ENCODE assay signal across 24 cellular contexts in genomic region chr1:202151045-202151444, GRCh38. TPM values are rescaled to one million over a fixed set of nuclear protein-coding genes. Genes with fewer than 3 reads are reported as not detected.
DNase-seq lines count a peak whose midpoint lies in the region; ATAC-seq and TF ChIP-seq lines count a peak whose summit lies in the region.
"Had no signal": no experiment of that assay in that cellular context is flagged by ENCODE, and none has a peak within 500 bp of the region (broad histone marks: within the 10 kb centered on the region; RNA-seq: fewer than 3 reads in every experiment).

No MANE protein-coding gene starts in this region.

- H3K4me3 Mint-ChIP-seq in activated T-cell treated with anti-CD3 and anti-CD28 coated beads, Interleukin-2, amount 50 U/mL, for 72 hours = no peak overlapping the region
- H3K4me3 Mint-ChIP-seq in activated CD8-positive, alpha-beta T cell treated with anti-CD3 and anti-CD28 coated beads, Interleukin-2, amount 10 ng/mL, durations not matched to agents 7 days and 5 days = no peak overlapping the region
- H3K4me3 Mint-ChIP-seq in natural killer cell = no peak overlapping the region
- H3K4me3 Mint-ChIP-seq: WTC11 had no signal

- H3K27ac Mint-ChIP-seq in activated T-cell treated with anti-CD3 and anti-CD28 coated beads, Interleukin-2, amount 50 U/mL, for 72 hours = peak overlapping the region; percentile 9
- peak overlapping the region; percentile 67 for H3K27ac Mint-ChIP-seq in activated CD8-positive, alpha-beta T cell treated with anti-CD3 and anti-CD28 coated beads, Interleukin-2, amount 10 ng/mL, durations not matched to agents 7 days and 5 days
- H3K27ac Mint-ChIP-seq in natural killer cell = peak overlapping the region; percentile 66 to 70
- H3K27ac Mint-ChIP-seq: WTC11 had no signal

- H3K27me3 ChIP-seq in BE2C = no peaks in the 10 kb centered on the region
- H3K27me3 ChIP-seq: BLaER1 treated with 17β-estradiol and CSF1 and Interleukin-3, amounts not matched to agents 10 nM and 100 nM; breast epithelium; upper lobe of right lung had no signal

- no peaks in the 10 kb centered on the region for H3K9me3 Mint-ChIP-seq in activated T-cell treated with anti-CD3 and anti-CD28 coated beads, Interleukin-2, amount 50 U/mL, for 72 hours
- H3K9me3 Mint-ChIP-seq in activated CD8-positive, alpha-beta T cell treated with anti-CD3 and anti-CD28 coated beads, Interleukin-2, amount 10 ng/mL, durations not matched to agents 7 days and 5 days (ENCODE audit: insufficient read depth) = no peaks in the 10 kb centered on the region
- H3K9me3 Mint-ChIP-seq in natural killer cell = no peaks in the 10 kb centered on the region
- H3K9me3 Mint-ChIP-seq: WTC11 had no signal

- peaks cover 9% of the 10 kb centered on the region for H3K4me1 ChIP-seq in BE2C
- H3K4me1 ChIP-seq: breast epithelium had no signal

- no peaks in the 10 kb centered on the region for H3K9me3 ChIP-seq in BE2C
- H3K9me3 ChIP-seq: BLaER1 treated with 17β-estradiol and CSF1 and Interleukin-3, amounts not matched to agents 10 nM and 100 nM; breast epithelium; lower lobe of right lung; mucosa of descending colon; upper lobe of right lung had no signal

- H3K27me3 Mint-ChIP-seq in activated T-cell treated with anti-CD3 and anti-CD28 coated beads, Interleukin-2, amount 50 U/mL, for 72 hours (ENCODE audit: low read depth) = no peaks in the 10 kb centered on the region
- H3K27me3 Mint-ChIP-seq in activated CD8-positive, alpha-beta T cell treated with anti-CD3 and anti-CD28 coated beads, Interleukin-2, amount 10 ng/mL, durations not matched to agents 7 days and 5 days (ENCODE audit: low read depth) = no peaks in the 10 kb centered on the region
- H3K27me3 Mint-ChIP-seq in natural killer cell (ENCODE audit: low read depth in 2 of 2) = no peaks in the 10 kb centered on the region

- CTCF ChIA-PET in activated CD8-positive, alpha-beta T cell treated with anti-CD3 and anti-CD28 coated beads, Interleukin-2, amount 10 ng/mL, durations not matched to agents 7 days and 5 days (lab: Charles Lee) = interaction anchor here (1.3 to 1.6 kb wide), 2 partner anchors 16 to 41 kb away, joined by 3 to 4 read pairs; no protein-coding TSS in a partner anchor

- no peak for DNase-seq in activated T-cell treated with anti-CD3 and anti-CD28 coated beads, Interleukin-2, amount 50 U/mL, for 72 hours
- no peak for DNase-seq in activated T-cell treated with anti-CD3 and anti-CD28 coated beads, Interleukin-2, amount 50 U/mL, for 48 hours
- no peak for DNase-seq in activated CD8-positive, alpha-beta T cell treated with anti-CD3 and anti-CD28 coated beads, Interleukin-2, amount 10 ng/mL, durations not matched to agents 7 days and 5 days
- DNase-seq in natural killer cell (no peak), BE2C (no peak)
- no peak for DNase-seq in stimulated activated CD4-positive, alpha-beta T cell treated with anti-CD3 and anti-CD28 coated beads, Interleukin-12 subunit alpha, Interleukin-12 subunit beta, amount 100 ng/mL, for 4 hours
- DNase-seq: activated CD4-positive, alpha-beta T cell treated with anti-CD3 and anti-CD28 coated beads, Interleukin-2, amount 50 U/mL, for 48 hours; amniotic stem cell; cortex of kidney; Karpas-422; lower lobe of right lung; mucosa of descending colon; NCI-H187; NCI-H526 treated with DMSO at 0.1 percent for 48 hours; substantia nigra; T1000; upper lobe of right lung had no signal

- H3K36me3 ChIP-seq in BE2C = no peaks in the 10 kb centered on the region
- H3K36me3 ChIP-seq: breast epithelium, lower lobe of right lung, upper lobe of right lung had no signal

- no peak overlapping the region for H3K4me3 ChIP-seq in BE2C (ENCODE audit: low read depth, low read length)
- H3K4me3 ChIP-seq: BLaER1 treated with 17β-estradiol and CSF1 and Interleukin-3, amounts not matched to agents 10 nM and 100 nM; breast epithelium; lower lobe of right lung; mucosa of descending colon; upper lobe of right lung had no signal

- intact Hi-C loops in natural killer cell (cut with micrococcal nuclease) = no loop called here

- no peak for ATAC-seq in activated T-cell treated with anti-CD3 and anti-CD28 coated beads, Interleukin-2, amount 50 U/mL, for 72 hours (replicated peaks in 1 of 2)
- ATAC-seq in activated CD8-positive, alpha-beta T cell treated with anti-CD3 and anti-CD28 coated beads, Interleukin-2, amount 10 ng/mL, durations not matched to agents 7 days and 5 days = no peak
- ATAC-seq in natural killer cell = no peak
- ATAC-seq: lower lobe of right lung, mucosa of descending colon, upper lobe of right lung, WTC11 had no signal

- H3K36me3 Mint-ChIP-seq in activated T-cell treated with anti-CD3 and anti-CD28 coated beads, Interleukin-2, amount 50 U/mL, for 72 hours (ENCODE audit: insufficient read depth in 2 of 2) = peaks cover 19 to 47% of the 10 kb centered on the region in 2 donors
- peaks cover 70% of the 10 kb centered on the region for H3K36me3 Mint-ChIP-seq in activated CD8-positive, alpha-beta T cell treated with anti-CD3 and anti-CD28 coated beads, Interleukin-2, amount 10 ng/mL, durations not matched to agents 7 days and 5 days (ENCODE audit: low read depth)
- H3K36me3 Mint-ChIP-seq in natural killer cell = peaks cover 18% of the 10 kb centered on the region
- H3K36me3 Mint-ChIP-seq: WTC11 had no signal

- H3K4me1 Mint-ChIP-seq in activated T-cell treated with anti-CD3 and anti-CD28 coated beads, Interleukin-2, amount 50 U/mL, for 72 hours (ENCODE audit: low read depth) = peaks cover 38% of the 10 kb centered on the region
- H3K4me1 Mint-ChIP-seq in activated CD8-positive, alpha-beta T cell treated with anti-CD3 and anti-CD28 coated beads, Interleukin-2, amount 10 ng/mL, durations not matched to agents 7 days and 5 days (ENCODE audit: low read depth) = peaks cover 31% of the 10 kb centered on the region
- peaks cover 25 to 31% of the 10 kb centered on the region in 2 donors for H3K4me1 Mint-ChIP-seq in natural killer cell

- TF ChIP-seq CTCF in natural killer cell (IDR thresholded peaks at IDR 0.05) (no peak), BE2C (IDR thresholded peaks at IDR 0.05; ENCODE audit: low read depth, low read length) (no peak)

- POLR2A ChIA-PET in activated CD8-positive, alpha-beta T cell treated with anti-CD3 and anti-CD28 coated beads, Interleukin-2, amount 10 ng/mL, durations not matched to agents 7 days and 5 days (lab: Charles Lee) = interaction anchor here (0.6 kb wide), 1 partner anchor 37 kb away, joined by 4 read pairs; no protein-coding TSS in a partner anchor

RNA-seq across cellular contexts. Expression of gene ARL8A, which starts 6.5 kb away (rescaled TPM):
- 10 to 100 TPM; 58.1 to 77.1 TPM for total RNA-seq in activated T-cell treated with anti-CD3 and anti-CD28 coated beads, Interleukin-2, amount 50 U/mL, for 72 hours
- 10 to 100 TPM; 39.7 to 42.0 TPM for total RNA-seq in activated CD8-positive, alpha-beta T cell treated with anti-CD3 and anti-CD28 coated beads, Interleukin-2, amount 10 ng/mL, durations not matched to agents 7 days and 5 days
- 100 to 1,000 TPM; 109 to 120 (median 109) TPM for total RNA-seq in natural killer cell
- 71.3 TPM for polyA plus RNA-seq in BE2C (2012; ENCODE audit: insufficient read depth, insufficient read length, low read depth)

RNA-seq across cellular contexts. Expression of gene PTPN7, which starts 9.4 kb away (rescaled TPM):
- total RNA-seq in activated T-cell treated with anti-CD3 and anti-CD28 coated beads, Interleukin-2, amount 50 U/mL, for 72 hours = 100 to 1,000 TPM; 196 to 201 TPM
- 100 to 1,000 TPM; 242 to 255 TPM for total RNA-seq in activated CD8-positive, alpha-beta T cell treated with anti-CD3 and anti-CD28 coated beads, Interleukin-2, amount 10 ng/mL, durations not matched to agents 7 days and 5 days
- total RNA-seq in natural killer cell = 100 to 1,000 TPM; 144 to 241 (median 196) TPM
- 0.37 TPM for polyA plus RNA-seq in BE2C (2012; ENCODE audit: insufficient read depth, insufficient read length, low read depth)
- total RNA-seq: fibroblast of lung, progenitor cell of endocrine pancreas, RPMI7951 had no signal
- polyA plus RNA-seq: fibroblast of lung had no signal

RNA-seq across cellular contexts. Expression of gene GPR37L1, which starts 28.3 kb away (rescaled TPM):
- not detected for total RNA-seq in activated T-cell treated with anti-CD3 and anti-CD28 coated beads, Interleukin-2, amount 50 U/mL, for 72 hours
- total RNA-seq in activated CD8-positive, alpha-beta T cell treated with anti-CD3 and anti-CD28 coated beads, Interleukin-2, amount 10 ng/mL, durations not matched to agents 7 days and 5 days = not detected
- total RNA-seq in natural killer cell = not detected
- 0.25 TPM for polyA plus RNA-seq in BE2C (2012; ENCODE audit: insufficient read depth, insufficient read length, low read depth)
- total RNA-seq: breast epithelium, fibroblast of lung, progenitor cell of endocrine pancreas, RPMI7951 had no signal
- polyA plus RNA-seq: fibroblast of lung had no signal

RNA-seq across cellular contexts. Expression of gene LGR6, which starts 42.6 kb away (rescaled TPM):
- total RNA-seq in activated T-cell treated with anti-CD3 and anti-CD28 coated beads, Interleukin-2, amount 50 U/mL, for 72 hours = under 1 TPM; 0.22 to 0.69 TPM
- under 1 TPM in 1 of 2 experiments, not detected in 1; 0.08 TPM for total RNA-seq in activated CD8-positive, alpha-beta T cell treated with anti-CD3 and anti-CD28 coated beads, Interleukin-2, amount 10 ng/mL, durations not matched to agents 7 days and 5 days
- total RNA-seq in natural killer cell = 10 to 100 TPM; 58.3 to 65.2 (median 60.9) TPM
- polyA plus RNA-seq in BE2C (2012; ENCODE audit: insufficient read depth, insufficient read length, low read depth) = not detected
- total RNA-seq: fibroblast of lung, glomerular endothelial cell had no signal

Comparison
In these comparisons a context has a peak if more than half of its experiments do, and no peak if none do; other contexts are left out.
1. H3K27ac Mint-ChIP-seq: peak in every context shown above with its lines; median percentile 68 in natural killer cell; 67 in activated CD8-positive, alpha-beta T cell treated with anti-CD3 and anti-CD28 coated beads, Interleukin-2, amount 10 ng/mL, durations not matched to agents 7 days and 5 days; 9 in activated T-cell treated with anti-CD3 and anti-CD28 coated beads, Interleukin-2, amount 50 U/mL, for 72 hours.